Comparison of ENCODE assay signal across 1 cellular context in genomic region chr9:129823934-129824601, GRCh38.
TF ChIP-seq lines count a peak whose summit lies in the region.

TSS of gene TOR1A (minus strand) at chr9:129824136. CDS start at chr9:129824085, 51 bp downstream.

TF ChIP-seq in HepG2, 621 proteins besides CTCF, POLR2A, EP300 and RAD21 (continued from another document):
- 0 out of 2 replicates have a peak, but pooled peaks have one; percentile 63 for TF ChIP-seq HBP1 (CRISPR knock-in tag; IDR thresholded peaks at IDR 0.05; ENCODE audit: low read depth)
- TF ChIP-seq BCLAF1 (IDR thresholded peaks at IDR 0.05): no peak
- TF ChIP-seq MLX (CRISPR knock-in tag; IDR thresholded peaks at IDR 0.05): peak; percentile 52; the same call in 1 of the 2 replicates
- TF ChIP-seq, protein P1, sequence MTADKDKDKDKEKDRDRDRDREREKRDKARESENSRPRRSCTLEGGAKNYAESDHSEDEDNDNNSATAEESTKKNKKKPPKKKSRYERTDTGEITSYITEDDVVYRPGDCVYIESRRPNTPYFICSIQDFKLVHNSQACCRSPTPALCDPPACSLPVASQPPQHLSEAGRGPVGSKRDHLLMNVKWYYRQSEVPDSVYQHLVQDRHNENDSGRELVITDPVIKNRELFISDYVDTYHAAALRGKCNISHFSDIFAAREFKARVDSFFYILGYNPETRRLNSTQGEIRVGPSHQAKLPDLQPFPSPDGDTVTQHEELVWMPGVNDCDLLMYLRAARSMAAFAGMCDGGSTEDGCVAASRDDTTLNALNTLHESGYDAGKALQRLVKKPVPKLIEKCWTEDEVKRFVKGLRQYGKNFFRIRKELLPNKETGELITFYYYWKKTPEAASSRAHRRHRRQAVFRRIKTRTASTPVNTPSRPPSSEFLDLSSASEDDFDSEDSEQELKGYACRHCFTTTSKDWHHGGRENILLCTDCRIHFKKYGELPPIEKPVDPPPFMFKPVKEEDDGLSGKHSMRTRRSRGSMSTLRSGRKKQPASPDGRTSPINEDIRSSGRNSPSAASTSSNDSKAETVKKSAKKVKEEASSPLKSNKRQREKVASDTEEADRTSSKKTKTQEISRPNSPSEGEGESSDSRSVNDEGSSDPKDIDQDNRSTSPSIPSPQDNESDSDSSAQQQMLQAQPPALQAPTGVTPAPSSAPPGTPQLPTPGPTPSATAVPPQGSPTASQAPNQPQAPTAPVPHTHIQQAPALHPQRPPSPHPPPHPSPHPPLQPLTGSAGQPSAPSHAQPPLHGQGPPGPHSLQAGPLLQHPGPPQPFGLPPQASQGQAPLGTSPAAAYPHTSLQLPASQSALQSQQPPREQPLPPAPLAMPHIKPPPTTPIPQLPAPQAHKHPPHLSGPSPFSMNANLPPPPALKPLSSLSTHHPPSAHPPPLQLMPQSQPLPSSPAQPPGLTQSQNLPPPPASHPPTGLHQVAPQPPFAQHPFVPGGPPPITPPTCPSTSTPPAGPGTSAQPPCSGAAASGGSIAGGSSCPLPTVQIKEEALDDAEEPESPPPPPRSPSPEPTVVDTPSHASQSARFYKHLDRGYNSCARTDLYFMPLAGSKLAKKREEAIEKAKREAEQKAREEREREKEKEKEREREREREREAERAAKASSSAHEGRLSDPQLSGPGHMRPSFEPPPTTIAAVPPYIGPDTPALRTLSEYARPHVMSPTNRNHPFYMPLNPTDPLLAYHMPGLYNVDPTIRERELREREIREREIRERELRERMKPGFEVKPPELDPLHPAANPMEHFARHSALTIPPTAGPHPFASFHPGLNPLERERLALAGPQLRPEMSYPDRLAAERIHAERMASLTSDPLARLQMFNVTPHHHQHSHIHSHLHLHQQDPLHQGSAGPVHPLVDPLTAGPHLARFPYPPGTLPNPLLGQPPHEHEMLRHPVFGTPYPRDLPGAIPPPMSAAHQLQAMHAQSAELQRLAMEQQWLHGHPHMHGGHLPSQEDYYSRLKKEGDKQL (CRISPR knock-in tag; IDR thresholded peaks at IDR 0.05; ENCODE audit: low read depth): no peak
- TF ChIP-seq ZNF530 (CRISPR knock-in tag; IDR thresholded peaks at IDR 0.05; ENCODE audit: low read depth): no peak
- no peak for TF ChIP-seq SCMH1 (CRISPR knock-in tag; IDR thresholded peaks at IDR 0.05; ENCODE audit: borderline replicate concordance)
- TF ChIP-seq, protein P2, sequence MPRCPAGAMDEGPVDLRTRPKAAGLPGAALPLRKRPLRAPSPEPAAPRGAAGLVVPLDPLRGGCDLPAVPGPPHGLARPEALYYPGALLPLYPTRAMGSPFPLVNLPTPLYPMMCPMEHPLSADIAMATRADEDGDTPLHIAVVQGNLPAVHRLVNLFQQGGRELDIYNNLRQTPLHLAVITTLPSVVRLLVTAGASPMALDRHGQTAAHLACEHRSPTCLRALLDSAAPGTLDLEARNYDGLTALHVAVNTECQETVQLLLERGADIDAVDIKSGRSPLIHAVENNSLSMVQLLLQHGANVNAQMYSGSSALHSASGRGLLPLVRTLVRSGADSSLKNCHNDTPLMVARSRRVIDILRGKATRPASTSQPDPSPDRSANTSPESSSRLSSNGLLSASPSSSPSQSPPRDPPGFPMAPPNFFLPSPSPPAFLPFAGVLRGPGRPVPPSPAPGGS (CRISPR knock-in tag; IDR thresholded peaks at IDR 0.05): no peak; the same call in 1 of the 2 replicates
- peak; percentile 82 for TF ChIP-seq ZIK1 (CRISPR knock-in tag; IDR thresholded peaks at IDR 0.05; ENCODE audit: borderline replicate concordance, low read depth)
- TF ChIP-seq KLF16 (CRISPR knock-in tag; IDR thresholded peaks at IDR 0.05): peak in 1 of 2 experiments; percentile 98; a peak in 2 of 4 replicates
- peak; percentile 96 for TF ChIP-seq ZFY (CRISPR knock-in tag; IDR thresholded peaks at IDR 0.05)
- peak; percentile 79 for TF ChIP-seq ARNTL (CRISPR knock-in tag; IDR thresholded peaks at IDR 0.05)
- TF ChIP-seq, protein P3, sequence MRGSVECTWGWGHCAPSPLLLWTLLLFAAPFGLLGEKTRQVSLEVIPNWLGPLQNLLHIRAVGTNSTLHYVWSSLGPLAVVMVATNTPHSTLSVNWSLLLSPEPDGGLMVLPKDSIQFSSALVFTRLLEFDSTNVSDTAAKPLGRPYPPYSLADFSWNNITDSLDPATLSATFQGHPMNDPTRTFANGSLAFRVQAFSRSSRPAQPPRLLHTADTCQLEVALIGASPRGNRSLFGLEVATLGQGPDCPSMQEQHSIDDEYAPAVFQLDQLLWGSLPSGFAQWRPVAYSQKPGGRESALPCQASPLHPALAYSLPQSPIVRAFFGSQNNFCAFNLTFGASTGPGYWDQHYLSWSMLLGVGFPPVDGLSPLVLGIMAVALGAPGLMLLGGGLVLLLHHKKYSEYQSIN (CRISPR knock-in tag; IDR thresholded peaks at IDR 0.05; ENCODE audit: borderline replicate concordance): no peak
- TF ChIP-seq, protein P4, sequence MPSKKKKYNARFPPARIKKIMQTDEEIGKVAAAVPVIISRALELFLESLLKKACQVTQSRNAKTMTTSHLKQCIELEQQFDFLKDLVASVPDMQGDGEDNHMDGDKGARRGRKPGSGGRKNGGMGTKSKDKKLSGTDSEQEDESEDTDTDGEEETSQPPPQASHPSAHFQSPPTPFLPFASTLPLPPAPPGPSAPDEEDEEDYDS (CRISPR knock-in tag; IDR thresholded peaks at IDR 0.05): peak; percentile 60
- TF ChIP-seq, protein P5, sequence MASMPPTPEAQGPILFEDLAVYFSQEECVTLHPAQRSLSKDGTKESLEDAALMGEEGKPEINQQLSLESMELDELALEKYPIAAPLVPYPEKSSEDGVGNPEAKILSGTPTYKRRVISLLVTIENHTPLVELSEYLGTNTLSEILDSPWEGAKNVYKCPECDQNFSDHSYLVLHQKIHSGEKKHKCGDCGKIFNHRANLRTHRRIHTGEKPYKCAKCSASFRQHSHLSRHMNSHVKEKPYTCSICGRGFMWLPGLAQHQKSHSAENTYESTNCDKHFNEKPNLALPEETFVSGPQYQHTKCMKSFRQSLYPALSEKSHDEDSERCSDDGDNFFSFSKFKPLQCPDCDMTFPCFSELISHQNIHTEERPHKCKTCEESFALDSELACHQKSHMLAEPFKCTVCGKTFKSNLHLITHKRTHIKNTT (CRISPR knock-in tag; IDR thresholded peaks at IDR 0.05): no peak
- no peak for TF ChIP-seq ZNF329 (CRISPR knock-in tag; IDR thresholded peaks at IDR 0.05; ENCODE audit: low read depth)
- 0 out of 2 replicates have a peak, but pooled peaks have one; percentile 43 for TF ChIP-seq ZNF841 (CRISPR knock-in tag; IDR thresholded peaks at IDR 0.05; ENCODE audit: borderline replicate concordance)
- peak; percentile 90; the same call in 1 of the 2 replicates for TF ChIP-seq ZNF44 (CRISPR knock-in tag; IDR thresholded peaks at IDR 0.05)
- TF ChIP-seq RFXAP (CRISPR knock-in tag; IDR thresholded peaks at IDR 0.05; ENCODE audit: borderline replicate concordance): peak; percentile 53; the same call in 1 of the 2 replicates
- peak; percentile 90 for TF ChIP-seq HDAC2 (CRISPR knock-in tag; IDR thresholded peaks at IDR 0.05)
- TF ChIP-seq TGIF2 (CRISPR knock-in tag; IDR thresholded peaks at IDR 0.05): peak; percentile 75; the same call in 1 of the 2 replicates
- 0 out of 2 replicates have a peak, but pooled peaks have one; percentile 66 for TF ChIP-seq ZBTB1 (CRISPR knock-in tag; IDR thresholded peaks at IDR 0.05; ENCODE audit: borderline replicate concordance)
- no peak for TF ChIP-seq NFE2L2 (IDR thresholded peaks at IDR 0.05; ENCODE audit: low read length)
- TF ChIP-seq THAP7 (CRISPR knock-in tag; IDR thresholded peaks at IDR 0.05): peak; percentile 67; the same call in 1 of the 2 replicates
- no peak for TF ChIP-seq NFIB (CRISPR knock-in tag; IDR thresholded peaks at IDR 0.05; ENCODE audit: borderline replicate concordance)
- peak; percentile 75 for TF ChIP-seq ZFP1 (CRISPR knock-in tag; IDR thresholded peaks at IDR 0.05)
- peak; percentile 39; the same call in 1 of the 2 replicates for TF ChIP-seq RAD51 (IDR thresholded peaks at IDR 0.05; ENCODE audit: borderline replicate concordance)
- TF ChIP-seq SMC3 (IDR thresholded peaks at IDR 0.05; ENCODE audit: low read length): no peak
- TF ChIP-seq MZF1 (CRISPR knock-in tag; IDR thresholded peaks at IDR 0.05; ENCODE audit: borderline replicate concordance): no peak
- TF ChIP-seq TFDP2 (CRISPR knock-in tag; IDR thresholded peaks at IDR 0.05): peak; percentile 79
- TF ChIP-seq, protein P6, sequence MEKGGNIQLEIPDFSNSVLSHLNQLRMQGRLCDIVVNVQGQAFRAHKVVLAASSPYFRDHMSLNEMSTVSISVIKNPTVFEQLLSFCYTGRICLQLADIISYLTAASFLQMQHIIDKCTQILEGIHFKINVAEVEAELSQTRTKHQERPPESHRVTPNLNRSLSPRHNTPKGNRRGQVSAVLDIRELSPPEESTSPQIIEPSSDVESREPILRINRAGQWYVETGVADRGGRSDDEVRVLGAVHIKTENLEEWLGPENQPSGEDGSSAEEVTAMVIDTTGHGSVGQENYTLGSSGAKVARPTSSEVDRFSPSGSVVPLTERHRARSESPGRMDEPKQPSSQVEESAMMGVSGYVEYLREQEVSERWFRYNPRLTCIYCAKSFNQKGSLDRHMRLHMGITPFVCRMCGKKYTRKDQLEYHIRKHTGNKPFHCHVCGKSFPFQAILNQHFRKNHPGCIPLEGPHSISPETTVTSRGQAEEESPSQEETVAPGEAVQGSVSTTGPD (CRISPR knock-in tag; IDR thresholded peaks at IDR 0.05): no peak
- TF ChIP-seq SP5 (CRISPR knock-in tag; IDR thresholded peaks at IDR 0.05; ENCODE audit: borderline replicate concordance, low read depth): peak; percentile 97
- TF ChIP-seq ZNF780A (CRISPR knock-in tag; IDR thresholded peaks at IDR 0.05): no peak
- TF ChIP-seq KAT8 (CRISPR knock-in tag; IDR thresholded peaks at IDR 0.05): peak; percentile 98
- no peak for TF ChIP-seq ZFAT (CRISPR knock-in tag; conservative IDR thresholded peaks at IDR 0.05)
- TF ChIP-seq ZMAT3 (CRISPR knock-in tag; conservative IDR thresholded peaks at IDR 0.05): peak; percentile 59; the same call in 1 of the 2 replicates
- TF ChIP-seq FLYWCH1 (CRISPR knock-in tag; IDR thresholded peaks at IDR 0.05): no peak
- TF ChIP-seq, protein P7, sequence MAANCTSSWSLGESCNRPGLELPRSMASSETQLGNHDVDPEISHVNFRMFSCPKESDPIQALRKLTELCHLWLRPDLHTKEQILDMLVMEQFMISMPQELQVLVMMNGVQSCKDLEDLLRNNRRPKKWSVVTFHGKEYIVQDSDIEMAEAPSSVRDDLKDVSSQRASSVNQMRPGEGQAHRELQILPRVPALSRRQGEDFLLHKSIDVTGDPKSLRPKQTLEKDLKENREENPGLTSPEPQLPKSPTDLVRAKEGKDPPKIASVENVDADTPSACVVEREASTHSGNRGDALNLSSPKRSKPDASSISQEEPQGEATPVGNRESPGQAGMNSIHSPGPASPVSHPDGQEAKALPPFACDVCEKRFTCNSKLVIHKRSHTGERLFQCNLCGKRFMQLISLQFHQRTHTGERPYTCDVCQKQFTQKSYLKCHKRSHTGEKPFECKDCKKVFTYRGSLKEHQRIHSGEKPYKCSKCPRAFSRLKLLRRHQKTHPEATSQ (CRISPR knock-in tag; IDR thresholded peaks at IDR 0.05; ENCODE audit: borderline replicate concordance): no peak
- no peak for TF ChIP-seq ZNF251 (CRISPR knock-in tag; IDR thresholded peaks at IDR 0.05)
